In genomic region chr9:107119294-107119693, GRCh38 we compare ENCODE assay signal across 15 cellular contexts.
A peak's percentile ranks its signal among the peaks of the same experiment; 100 is the strongest.
DNase-seq lines count a peak whose midpoint lies in the region; ATAC-seq and TF ChIP-seq lines count a peak whose summit lies in the region.
"Had no signal": no experiment of that assay in that cellular context is flagged by ENCODE, and none has a peak within 500 bp of the region (broad histone marks: within the 10 kb centered on the region; RNA-seq: fewer than 3 reads in every experiment).

No MANE protein-coding gene starts in this region.

- TF ChIP-seq POLR2A in heart left ventricle (IDR thresholded peaks at IDR 0.05), result no peak

- H2AFZ ChIP-seq in hepatocyte, result no peak overlapping the region

- H3K9me3 ChIP-seq in left ventricle myocardium inferior (replicated peaks) (no peaks in the 10 kb centered on the region), heart left ventricle (no peaks in the 10 kb centered on the region), hepatocyte (ENCODE audit: low read depth) (no peaks in the 10 kb centered on the region)

- H4K20me1 ChIP-seq in hepatocyte (ENCODE audit: insufficient read depth, poor library complexity, severe bottlenecking), result no peaks in the 10 kb centered on the region

- WGBS in heart left ventricle, 4 donors, result 33 to 44% (median 41%) methylated on average over 1 of the region's 1 CpG
- WGBS in hepatocyte (ENCODE audit: low lambda C conversion rate, missing lambda C conversion rate), result 86% methylated on average over 1 of the region's 1 CpG

- H3K27me3 ChIP-seq in left ventricle myocardium inferior (ENCODE audit: low read depth) (peaks cover under 1% of the 10 kb centered on the region), heart left ventricle (peaks cover 0 to 4% (median 0%) of the 10 kb centered on the region in 9 donors), hepatocyte (no peaks in the 10 kb centered on the region)

- intact Hi-C loops in Right ventricle myocardium inferior (cut with DNase I) (no loop called here), left ventricle myocardium inferior (cut with micrococcal nuclease) (no loop called here), heart left ventricle (cut with DNase I) (no loop called here)

- H3K36me3 ChIP-seq in left ventricle myocardium inferior (no peaks in the 10 kb centered on the region), heart left ventricle (no peaks in the 10 kb centered on the region), hepatocyte (replicated peaks; ENCODE audit: insufficient read depth, low read depth) (no peaks in the 10 kb centered on the region)

- H3K9me2 ChIP-seq in hepatocyte (replicated peaks; ENCODE audit: insufficient read depth), result no peaks in the 10 kb centered on the region

- H3K27ac ChIP-seq in left ventricle myocardium inferior (replicated peaks) (no peak overlapping the region), heart left ventricle (no peak overlapping the region), hepatocyte (no peak overlapping the region)

- peak; percentile 89 for ATAC-seq in Right ventricle myocardium inferior
- peak; percentile 74 to 90 (median 84) for ATAC-seq in heart left ventricle

- H3K4me1 ChIP-seq in left ventricle myocardium inferior, result peaks cover 11% of the 10 kb centered on the region
- H3K4me1 ChIP-seq in heart left ventricle, result peaks cover 0 to 7% (median 0%) of the 10 kb centered on the region in 12 donors
- H3K4me1 ChIP-seq in hepatocyte (ENCODE audit: insufficient read depth), result peaks cover 8% of the 10 kb centered on the region

- TF ChIP-seq CTCF in left ventricle myocardium inferior (IDR thresholded peaks at IDR 0.05; ENCODE audit: borderline replicate concordance) (no peak), heart left ventricle (IDR thresholded peaks at IDR 0.05) (no peak), hepatocyte (IDR thresholded peaks at IDR 0.05; ENCODE audit: poor library complexity) (no peak)

- H3K4me3 ChIP-seq in left ventricle myocardium inferior (no peak overlapping the region), heart left ventricle (no peak overlapping the region), hepatocyte (no peak overlapping the region)

- peak overlapping the region; percentile 25 for H3K4me2 ChIP-seq in hepatocyte

- H3K79me2 ChIP-seq in hepatocyte, result no peaks in the 10 kb centered on the region

- DNase-seq in Right ventricle myocardium inferior (ENCODE audit: missing footprints) (no peak), left ventricle myocardium inferior (no peak), NCI-H2171 treated with DMSO at 0.1 percent for 48 hours (lab: John Stamatoyannopoulos, UW) (peak; percentile 42), heart left ventricle (peak in 2 of 5 donors; percentile 36 to 44), hepatocyte (ENCODE audit: low spot score) (no peak), RPMI8226 (no peak)
- no peak for DNase-seq in activated T-cell treated with anti-CD3 and anti-CD28 coated beads, Interleukin-2, amount 50 U/mL, for 48 hours
- DNase-seq: ACHN; C1 segment of cervical spinal cord; CD4-positive, alpha-beta T cell; DMS153; DMS79 treated with DMSO at 0.1 percent for 48 hours; EL; GOT3; H9 had no signal
